8 cellular contexts compared by ENCODE assay signal in genomic region chr2:101751875-101752619, GRCh38. TPM values are rescaled to one million over a fixed set of nuclear protein-coding genes. Genes with fewer than 3 reads are reported as not detected.
DNase-seq lines count a peak whose midpoint lies in the region; ATAC-seq and TF ChIP-seq lines count a peak whose summit lies in the region.

No MANE protein-coding gene starts in this region.

- peaks cover 81% of the 10 kb centered on the region for H3K79me2 ChIP-seq in OCI-LY7 (ENCODE audit: insufficient read depth, low read depth, low read length)

- no peaks in the 10 kb centered on the region for H3K9me3 ChIP-seq in OCI-LY7 (ENCODE audit: low read length)

- no peak overlapping the region for H2AFZ ChIP-seq in OCI-LY7 (ENCODE audit: low read length)

- H3K9me2 ChIP-seq in OCI-LY7 (ENCODE audit: insufficient read depth, low read length), result no peaks in the 10 kb centered on the region

- no TSS peak for BruUV-seq in OCI-LY7 (replicated peaks; lab: Mats Ljungman, UMichigan)

- H3K27me3 Mint-ChIP-seq in mesothelial cell of epicardium (ENCODE audit: low read depth), result no peaks in the 10 kb centered on the region

- H3K9me3 Mint-ChIP-seq in mesothelial cell of epicardium, result no peaks in the 10 kb centered on the region

- H3K4me1 Mint-ChIP-seq in mesothelial cell of epicardium, result peaks cover 75% of the 10 kb centered on the region

- H3K4me2 ChIP-seq in OCI-LY7 (ENCODE audit: low read length), result peak overlapping the region; percentile 76

- intact Hi-C loops in OCI-LY7 (cut with micrococcal nuclease; ENCODE audit: unreplicated experiment), result no loop called here
- intact Hi-C loops in posterior cingulate gyrus (cut with DNase I), result no loop called here

- H3K4me3 Mint-ChIP-seq in mesothelial cell of epicardium, result peak overlapping the region; percentile 1

- peak overlapping the region; percentile 54 for H3K4me3 ChIP-seq in OCI-LY7 (ENCODE audit: low read depth, low read length, poor library complexity, severe bottlenecking)

- TF ChIP-seq CTCF in OCI-LY7 (conservative IDR thresholded peaks at IDR 0.05; ENCODE audit: low read length) (no peak), mesothelial cell of epicardium (IDR thresholded peaks at IDR 0.05; ENCODE audit: unreplicated experiment) (no peak)

- ATAC-seq in GM18498 (IDR thresholded peaks at IDR 0.05; ENCODE audit: unreplicated experiment), result peak; percentile 74
- ATAC-seq in HG02610 (IDR thresholded peaks at IDR 0.05; ENCODE audit: unreplicated experiment), result peak; percentile 65

- peaks cover 11% of the 10 kb centered on the region for H3K36me3 ChIP-seq in OCI-LY7 (ENCODE audit: insufficient read depth, low read length)

- peak overlapping the region; percentile 91 for H3K27ac ChIP-seq in OCI-LY7 (ENCODE audit: low read depth, low read length, poor library complexity, severe bottlenecking)

- peak overlapping the region; percentile 92 for H3K27ac Mint-ChIP-seq in mesothelial cell of epicardium

- H3K4me1 ChIP-seq in OCI-LY7 (ENCODE audit: insufficient read depth, low read length, poor library complexity, severe bottlenecking), result peaks cover 66% of the 10 kb centered on the region

- peaks cover 34% of the 10 kb centered on the region for H4K20me1 ChIP-seq in OCI-LY7 (ENCODE audit: insufficient read depth, low read length)

- POLR2A ChIA-PET in OCI-LY7 (lab: Charles Lee), result interaction anchor here (0.6 to 2.6 kb wide), 8 partner anchors 12 to 55 kb away, joined by 3 to 19 read pairs (median 4); partner anchors contain the start of gene MAP4K4

- CTCF ChIA-PET in OCI-LY7 (lab: Charles Lee; ENCODE audit: unreplicated experiment), result interaction anchor here (0.6 kb wide), 2 partner anchors 28 to 35 kb away, joined by 3 read pairs; no protein-coding TSS in a partner anchor

- peaks cover 3% of the 10 kb centered on the region for H3K36me3 Mint-ChIP-seq in mesothelial cell of epicardium

- peak; percentile 78 for DNase-seq in OCI-LY7 (ENCODE audit: low spot score)
- DNase-seq in mesothelial cell of epicardium (ENCODE audit: low spot score in 2 of 2, unreplicated experiment in 2 of 2), result no peak
- DNase-seq in activated gamma-delta T cell treated with Interleukin-2 at 50 U/mL for 16 hours, result no peak
- no peak for DNase-seq in posterior cingulate gyrus
- DNase-seq in NCI-H1092 treated with DMSO at 0.1 percent for 48 hours (lab: John Stamatoyannopoulos, UW), result no peak
- no peak for DNase-seq in DMS79 (lab: John Stamatoyannopoulos, UW)

RNA-seq across cellular contexts. Expression of gene MAP4K4, which starts 54.5 kb away (rescaled TPM):
- 67.2 and 74.0 TPM in 2 replicates for total RNA-seq in OCI-LY7 (2014; rRNA removed; shearing (Covaris generic))
- total RNA-seq in OCI-LY7 (2022) (181 and 206 TPM in 2 replicates), mesothelial cell of epicardium (170 to 175 TPM (median 174 TPM) in 3 replicates)
